In the genomic region with DNA sequence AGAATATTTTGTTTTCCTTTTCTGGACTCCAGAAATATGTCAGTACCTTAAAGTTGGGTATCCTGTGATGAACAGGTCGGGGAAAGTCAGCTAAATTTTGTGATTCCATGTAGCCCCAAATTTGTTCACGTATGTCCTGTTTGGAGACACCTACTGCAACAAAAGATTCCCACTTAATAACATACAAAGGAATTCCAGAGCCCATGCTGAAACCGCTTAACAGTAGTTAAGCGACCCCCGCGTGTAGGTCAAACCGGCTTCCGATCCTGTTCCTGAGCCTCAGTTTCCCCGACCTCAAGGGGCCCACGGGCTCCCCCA, we compare ENCODE assay signal across 8 cellular contexts. TPM values are rescaled to one million over a fixed set of nuclear protein-coding genes. Genes with fewer than 3 reads are reported as not detected.
DNase-seq lines count a peak whose midpoint lies in the region; ATAC-seq and TF ChIP-seq lines count a peak whose summit lies in the region.

No MANE protein-coding gene starts in this region.

- H3K4me1 Mint-ChIP-seq in central memory CD8-positive, alpha-beta T cell, result peaks cover 24% of the 10 kb centered on the region

- no peak for ATAC-seq in central memory CD8-positive, alpha-beta T cell (replicated peaks; ENCODE audit: extremely low read depth, poor library complexity, severe bottlenecking)
- ATAC-seq in mucosa of descending colon (no peak), GM19328 (IDR thresholded peaks at IDR 0.05; ENCODE audit: unreplicated experiment) (no peak), GM18505 (IDR thresholded peaks at IDR 0.05; ENCODE audit: unreplicated experiment) (no peak)

- intact Hi-C loops in mucosa of descending colon (cut with DNase I, micrococcal nuclease), result no loop called here

- H3K36me3 ChIP-seq in mucosa of descending colon (ENCODE audit: low read depth), result no peaks in the 10 kb centered on the region

- no peak for TF ChIP-seq POLR2A in GM18505 (IDR thresholded peaks at IDR 0.05; ENCODE audit: borderline replicate concordance, extremely low read depth, insufficient read depth, insufficient read length)

- no peaks in the 10 kb centered on the region for H3K9me3 Mint-ChIP-seq in central memory CD8-positive, alpha-beta T cell

- DNase-seq in AG04449 (ENCODE audit: low read depth, low spot score) (no peak), HL-60 (ENCODE audit: low read depth in 1 of 2, low spot score in 1 of 2) (no peak), mucosa of descending colon (no peak), DMS79 (lab: John Stamatoyannopoulos, UW) (no peak), superior temporal gyrus (ENCODE audit: extremely low spot score) (no peak)
- DNase-seq in central memory CD8-positive, alpha-beta T cell (ENCODE audit: low spot score in 2 of 2), result no peak

- peaks cover 22% of the 10 kb centered on the region for H3K27me3 Mint-ChIP-seq in central memory CD8-positive, alpha-beta T cell

- H3K4me1 ChIP-seq in mucosa of descending colon (ENCODE audit: low read depth), result peaks cover 4% of the 10 kb centered on the region

- TF ChIP-seq CTCF in AG04449 (IDR thresholded peaks at IDR 0.05; ENCODE audit: insufficient read depth, low read length, missing control alignments), result no peak
- TF ChIP-seq CTCF in HL-60 (IDR thresholded peaks at IDR 0.05; ENCODE audit: insufficient read depth, low read length), result no peak
- no peak for TF ChIP-seq CTCF in mucosa of descending colon (IDR thresholded peaks at IDR 0.05)

- CTCF ChIA-PET in AG04449 (lab: Yijun Ruan, JAX), result interaction anchor here (1.7 to 1.9 kb wide), 2 partner anchors 509 to 724 kb away, joined by 5 to 7 read pairs; no protein-coding TSS in a partner anchor

- H3K4me3 Mint-ChIP-seq in central memory CD8-positive, alpha-beta T cell, result peak overlapping the region; percentile 95

- no peaks in the 10 kb centered on the region for H3K27me3 ChIP-seq in HL-60 (ENCODE audit: insufficient read depth, poor library complexity, severe bottlenecking)

- H3K27ac ChIP-seq in HL-60 (replicated peaks), result peak overlapping the region; percentile 80

- H3K4me3 ChIP-seq in AG04449 (ENCODE audit: low read depth, low read length) (peak overlapping the region; percentile 96), HL-60 (replicated peaks; ENCODE audit: insufficient read depth, low read length) (peak overlapping the region; percentile 75), mucosa of descending colon (peak overlapping the region; percentile 80)

- H3K36me3 Mint-ChIP-seq in central memory CD8-positive, alpha-beta T cell (ENCODE audit: insufficient read depth), result peaks cover 16% of the 10 kb centered on the region

- H3K27ac Mint-ChIP-seq in central memory CD8-positive, alpha-beta T cell (ENCODE audit: low read depth), result peak overlapping the region; percentile 98

- POLR2A ChIA-PET in AG04449 (lab: Yijun Ruan, JAX), result no interaction called here

- H3K9me3 ChIP-seq in mucosa of descending colon, result no peaks in the 10 kb centered on the region

RNA-seq across cellular contexts. Expression of gene MTHFSD, which starts 0.5 kb away (rescaled TPM):
- total RNA-seq in mucosa of descending colon, result 10 to 100 TPM; 22.6 to 30.4 (median 25.5) TPM

RNA-seq across cellular contexts. Expression of gene FOXC2, which starts 12.1 kb away (rescaled TPM):
- under 1 TPM; 0.23 to 0.67 (median 0.51) TPM for total RNA-seq in mucosa of descending colon

RNA-seq across cellular contexts. Expression of gene FOXL1, which starts 23.8 kb away (rescaled TPM):
- total RNA-seq in mucosa of descending colon, result 1 to 10 TPM; 1.1 to 3.6 (median 2.4) TPM

RNA-seq across cellular contexts. Expression of gene FOXF1, which starts 44.2 kb away (rescaled TPM):
- 10 to 100 TPM in 1 of 3 donors, 1 to 10 TPM in 2; 6.9 to 85.8 (median 9.9) TPM for total RNA-seq in mucosa of descending colon
